In the genomic region with DNA sequence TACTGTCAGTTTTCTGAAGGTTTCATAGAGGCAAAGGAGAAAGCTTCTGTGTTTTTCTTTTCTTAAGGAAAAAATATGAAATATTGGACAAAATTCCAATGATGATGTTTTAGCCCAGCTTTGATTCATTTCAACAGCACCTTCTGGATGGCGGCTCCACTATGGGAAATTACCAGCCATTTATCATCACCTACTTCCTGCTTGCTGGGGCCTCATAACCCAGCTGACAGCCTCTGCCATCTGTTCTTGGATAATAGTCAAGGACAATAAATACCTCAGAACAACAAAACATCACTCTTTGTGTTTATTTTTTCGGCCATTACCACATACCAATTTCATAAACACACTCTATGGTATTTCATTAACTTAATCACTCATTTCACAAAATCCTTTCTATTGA, we compare ENCODE assay signal across 18 cellular contexts.
DNase-seq lines count a peak whose midpoint lies in the region; ATAC-seq and TF ChIP-seq lines count a peak whose summit lies in the region.
"Had no signal": no experiment of that assay in that cellular context is flagged by ENCODE, and none has a peak within 500 bp of the region (broad histone marks: within the 10 kb centered on the region; RNA-seq: fewer than 3 reads in every experiment).

No MANE protein-coding gene starts in this region.

- H3K4me3 Mint-ChIP-seq in effector memory CD8-positive, alpha-beta T cell: no peak overlapping the region
- H3K4me3 Mint-ChIP-seq: B cell, naive B cell had no signal

- no peaks in the 10 kb centered on the region for H3K4me1 Mint-ChIP-seq in effector memory CD8-positive, alpha-beta T cell (ENCODE audit: low read depth in 2 of 2)
- H3K4me1 Mint-ChIP-seq: B cell, naive B cell had no signal

- H3K36me3 Mint-ChIP-seq in effector memory CD8-positive, alpha-beta T cell (ENCODE audit: insufficient read depth): no peaks in the 10 kb centered on the region
- H3K36me3 Mint-ChIP-seq: naive B cell had no signal

- no peak overlapping the region for H3K27ac Mint-ChIP-seq in effector memory CD8-positive, alpha-beta T cell
- H3K27ac Mint-ChIP-seq: B cell, naive B cell had no signal

- no peak for ATAC-seq in HG03439 (IDR thresholded peaks at IDR 0.05; ENCODE audit: unreplicated experiment)
- ATAC-seq in effector memory CD8-positive, alpha-beta T cell (replicated peaks): no peak

- H3K4me3 ChIP-seq in fibroblast of pulmonary artery (replicated peaks; ENCODE audit: low read depth, low read length): no peak overlapping the region
- H3K4me3 ChIP-seq: adrenal gland, lung, PC-9, sigmoid colon, tibial nerve had no signal

- in situ Hi-C loops in GM13976 (cut with MboI; ENCODE audit: low sequenced_read_pairs, unreplicated experiment): no loop called here

- TF ChIP-seq CTCF in fibroblast of pulmonary artery (IDR thresholded peaks at IDR 0.05; ENCODE audit: low read length, missing control alignments) (no peak), GM13976 (IDR thresholded peaks at IDR 0.05; ENCODE audit: borderline replicate concordance, control extremely low read depth, extremely low read depth, insufficient read depth, missing control alignments) (no peak)

- H3K27me3 Mint-ChIP-seq in effector memory CD8-positive, alpha-beta T cell: no peaks in the 10 kb centered on the region
- H3K27me3 Mint-ChIP-seq: B cell, naive B cell had no signal

- DNase-seq in Daoy (ENCODE audit: low read depth) (peak; percentile 23), NCI-H1105 (lab: John Stamatoyannopoulos, UW) (peak; percentile 43), NCI-H774 (lab: John Stamatoyannopoulos, UW) (peak; percentile 76), fibroblast of pulmonary artery (ENCODE audit: low read depth) (peak; percentile 14), GM13976 (ENCODE audit: low spot score) (no peak), retina (no peak)
- DNase-seq in effector memory CD8-positive, alpha-beta T cell: no peak
- DNase-seq: adrenal gland; effector memory CD4-positive, alpha-beta T cell; naive B cell; sigmoid colon; stimulated activated naive CD4-positive, alpha-beta T cell treated with Interleukin-2 at 50 U/mL for 16 hours; T1000 had no signal

- H3K9me3 Mint-ChIP-seq in effector memory CD8-positive, alpha-beta T cell: peaks cover 3 to 6% of the 10 kb centered on the region in 2 donors

Comparison
In these comparisons a context has a peak if more than half of its experiments do, and no peak if none do; other contexts are left out.
1. DNase-seq: peak in Daoy (single experiment), NCI-H1105 (single experiment), NCI-H774 (single experiment) and fibroblast of pulmonary artery (single experiment); none in effector memory CD8-positive, alpha-beta T cell (0 of 3), GM13976 (single experiment) and retina (single experiment).